Comparison of ENCODE assay signal across 13 cellular contexts in genomic region chr18:12305930-12306629, GRCh38. TPM values are rescaled to one million over a fixed set of nuclear protein-coding genes. Genes with fewer than 3 reads are reported as not detected.
DNase-seq lines count a peak whose midpoint lies in the region; ATAC-seq and TF ChIP-seq lines count a peak whose summit lies in the region.
"Had no signal": no experiment of that assay in that cellular context is flagged by ENCODE, and none has a peak within 500 bp of the region (broad histone marks: within the 10 kb centered on the region; RNA-seq: fewer than 3 reads in every experiment).

No MANE protein-coding gene starts in this region.

- no peak overlapping the region for H3K27ac ChIP-seq in GM23338 (ENCODE audit: low read depth)
- H3K27ac ChIP-seq in CD8-positive, alpha-beta memory T cell (ENCODE audit: low read depth, low read length), result no peak overlapping the region

- H3K9me3 Mint-ChIP-seq in GM23338 (peaks cover 4% of the 10 kb centered on the region; the same call in 1 of the 3 replicates), activated B cell treated with CpG ODN at 0.5 μM for 24 hours (no peaks in the 10 kb centered on the region)
- peaks cover 0 to 7% (median 4%) of the 10 kb centered on the region in 5 donors for H3K9me3 Mint-ChIP-seq in CD8-positive, alpha-beta memory T cell

- intact Hi-C loops in activated B cell treated with CpG ODN at 0.5 μM for 24 hours (cut with micrococcal nuclease), result loop anchor here (5.0 kb wide), 4 partner anchors 324 to 1306 kb away; partner anchors contain the start of genes IMPA2, PTPN2 and SEH1L

- POLR2A ChIA-PET in activated B cell treated with CpG ODN at 0.5 μM for 24 hours (lab: Charles Lee), result no interaction called here
- POLR2A ChIA-PET in CD8-positive, alpha-beta memory T cell (lab: Charles Lee), result no interaction called here

- peaks cover 25% of the 10 kb centered on the region for H3K79me2 ChIP-seq in GM23338 (replicated peaks; ENCODE audit: insufficient read depth)

- H3K9me2 ChIP-seq in GM23338 (ENCODE audit: insufficient read depth), result no peaks in the 10 kb centered on the region

- H3K4me1 Mint-ChIP-seq in GM23338 (peaks cover 34% of the 10 kb centered on the region), activated B cell treated with CpG ODN at 0.5 μM for 24 hours (peaks cover 26% of the 10 kb centered on the region)
- peaks cover 10 to 14% (median 12%) of the 10 kb centered on the region in 3 donors for H3K4me1 Mint-ChIP-seq in CD8-positive, alpha-beta memory T cell

- H3K4me3 Mint-ChIP-seq in GM23338, result peak overlapping the region; percentile 79
- peak overlapping the region; percentile 89 for H3K4me3 Mint-ChIP-seq in activated B cell treated with CpG ODN at 0.5 μM for 24 hours
- peak overlapping the region in 1 of 7 donors; percentile 35 for H3K4me3 Mint-ChIP-seq in CD8-positive, alpha-beta memory T cell

- peak overlapping the region; percentile 96 for H3K4me2 ChIP-seq in GM23338

- H3K36me3 ChIP-seq in GM23338 (ENCODE audit: insufficient read depth), result peaks cover 12% of the 10 kb centered on the region; the same call in 1 of the 2 replicates
- no peaks in the 10 kb centered on the region for H3K36me3 ChIP-seq in CD8-positive, alpha-beta memory T cell (ENCODE audit: insufficient read depth, low read length)

- peaks cover 28% of the 10 kb centered on the region for H3K4me1 ChIP-seq in GM23338 (ENCODE audit: insufficient read depth)
- H3K4me1 ChIP-seq in CD8-positive, alpha-beta memory T cell (ENCODE audit: insufficient read depth, low read length), result peaks cover 5% of the 10 kb centered on the region

- CTCF ChIA-PET in activated B cell treated with CpG ODN at 0.5 μM for 24 hours (lab: Charles Lee), result no interaction called here
- CTCF ChIA-PET in CD8-positive, alpha-beta memory T cell (lab: Charles Lee), result no interaction called here

- H2AFZ ChIP-seq in GM23338, result peak overlapping the region; percentile 65; the same call in 1 of the 2 replicates

- DNase-seq in GM23338 (ENCODE audit: low spot score) (peak; percentile 57), activated B cell treated with CpG ODN at 0.5 μM for 24 hours (no peak), foreskin fibroblast (no peak), skeletal muscle cell (ENCODE audit: low read depth) (no peak), DMS114 treated with DMSO at 0.1 percent for 48 hours (lab: John Stamatoyannopoulos, UW; ENCODE audit: unreplicated experiment) (no peak), ACHN (no peak)
- no peak for DNase-seq in CD8-positive, alpha-beta memory T cell
- DNase-seq: NCI-H187; PC-3; stimulated activated CD4-positive, alpha-beta T cell treated with anti-CD3 and anti-CD28 coated beads, Interleukin-4, amount 100 ng/mL, for 24 hours had no signal

- H3K27ac Mint-ChIP-seq in GM23338, result no peak overlapping the region
- H3K27ac Mint-ChIP-seq in activated B cell treated with CpG ODN at 0.5 μM for 24 hours, result no peak overlapping the region
- no peak overlapping the region for H3K27ac Mint-ChIP-seq in CD8-positive, alpha-beta memory T cell

- H3K27me3 ChIP-seq in GM23338 (ENCODE audit: insufficient read depth), result peaks cover 32% of the 10 kb centered on the region
- H3K27me3 ChIP-seq in CD8-positive, alpha-beta memory T cell (ENCODE audit: insufficient read depth, low read length, poor library complexity, severe bottlenecking), result peaks cover 15% of the 10 kb centered on the region
- H3K27me3 ChIP-seq: suprapubic skin had no signal

- ATAC-seq in GM23338, result peak; percentile 17
- ATAC-seq in activated B cell treated with CpG ODN at 0.5 μM for 24 hours (ENCODE audit: low read depth), result no peak
- no peak for ATAC-seq in GM19324 (IDR thresholded peaks at IDR 0.05; ENCODE audit: low FRiP score, unreplicated experiment)
- ATAC-seq: PC-3 had no signal

- no peaks in the 10 kb centered on the region; the same call in 1 of the 2 replicates for H4K20me1 ChIP-seq in GM23338 (replicated peaks; ENCODE audit: insufficient read depth)

- TF ChIP-seq CTCF in GM23338 (conservative IDR thresholded peaks at IDR 0.05; ENCODE audit: low read depth in 2 of 2), result no peak
- TF ChIP-seq CTCF in activated B cell treated with CpG ODN at 0.5 μM for 24 hours (IDR thresholded peaks at IDR 0.05), result no peak
- no peak for TF ChIP-seq CTCF in foreskin fibroblast (IDR thresholded peaks at IDR 0.05; ENCODE audit: low read depth, low read length)

- peaks cover 16% of the 10 kb centered on the region for H3K36me3 Mint-ChIP-seq in GM23338 (ENCODE audit: low read depth)
- H3K36me3 Mint-ChIP-seq in activated B cell treated with CpG ODN at 0.5 μM for 24 hours (ENCODE audit: low read depth), result peaks cover 3% of the 10 kb centered on the region
- peaks cover 0 to 4% (median 0%) of the 10 kb centered on the region in 3 donors for H3K36me3 Mint-ChIP-seq in CD8-positive, alpha-beta memory T cell

- H3F3A ChIP-seq in GM23338 (replicated peaks; ENCODE audit: low read depth), result peaks cover 21% of the 10 kb centered on the region

- H3K27me3 Mint-ChIP-seq in GM23338 (ENCODE audit: insufficient read depth, low read depth, poor library complexity) (peaks cover 41% of the 10 kb centered on the region), activated B cell treated with CpG ODN at 0.5 μM for 24 hours (peaks cover 20% of the 10 kb centered on the region)
- H3K27me3 Mint-ChIP-seq in CD8-positive, alpha-beta memory T cell, result peaks cover 42 to 63% of the 10 kb centered on the region in 2 donors

- no peaks in the 10 kb centered on the region for H3K9me3 ChIP-seq in CD8-positive, alpha-beta memory T cell (ENCODE audit: low read length)
- H3K9me3 ChIP-seq: suprapubic skin had no signal

- peak overlapping the region; percentile 95 for H3K4me3 ChIP-seq in GM23338
- H3K4me3 ChIP-seq in foreskin fibroblast (ENCODE audit: low read depth in 1 of 2, low read length in 2 of 2), result peak overlapping the region; percentile 82 to 89
- peak overlapping the region; percentile 82 for H3K4me3 ChIP-seq in skeletal muscle cell (ENCODE audit: low read depth, low read length)
- H3K4me3 ChIP-seq in CD8-positive, alpha-beta memory T cell (ENCODE audit: low read length), result no peak overlapping the region

- in situ Hi-C loops in ACHN (cut with HindIII; ENCODE audit: low pct_ligation_motif_present, low pct_unique_long_range_greater_than_20kb, low sequenced_read_pairs), result no loop called here

TF ChIP-seq in GM23338, 12 proteins besides CTCF, POLR2A, EP300 and RAD21:
- TF ChIP-seq ZNF114 (CRISPR knock-in tag; IDR thresholded peaks at IDR 0.05) (no peak), POLR2AphosphoS5 (IDR thresholded peaks at IDR 0.05; ENCODE audit: low read depth) (no peak)

RNA-seq across cellular contexts. Expression of gene TUBB6, which starts 2.0 kb away (rescaled TPM):
- total RNA-seq in GM23338 (2014; rRNA removed; shearing (Covaris generic)), result 282 and 329 TPM in 2 replicates
- polyA plus RNA-seq in GM23338 (2016; fragmentation: Nextera tagmentation; extraction: Ambion mirVana), result 136 and 148 TPM in 2 replicates
- 29.7 and 31.9 TPM in 2 replicates for total RNA-seq in activated B cell treated with CpG ODN at 0.5 μM for 24 hours
- 1 to 10 TPM; 8.8 to 9.1 TPM for total RNA-seq in CD8-positive, alpha-beta memory T cell
- polyA plus RNA-seq in CD8-positive, alpha-beta memory T cell, result 0.77 TPM

RNA-seq across cellular contexts. Expression of gene CIDEA, which starts 51.9 kb away (rescaled TPM):
- not detected in 2 replicates for total RNA-seq in GM23338 (2014; rRNA removed; shearing (Covaris generic))
- 0.45 TPM in 1 of 2 replicates, not detected in the other for polyA plus RNA-seq in GM23338 (2016; fragmentation: Nextera tagmentation; extraction: Ambion mirVana)
- not detected in 2 replicates for total RNA-seq in activated B cell treated with CpG ODN at 0.5 μM for 24 hours
- total RNA-seq in CD8-positive, alpha-beta memory T cell, result not detected
- polyA plus RNA-seq in CD8-positive, alpha-beta memory T cell, result not detected
- total RNA-seq: Daoy, PC-3 had no signal
